Comparison of ENCODE assay signal across 8 cellular contexts in genomic region chr1:156284112-156284511, GRCh38. TPM values are rescaled to one million over a fixed set of nuclear protein-coding genes. Genes with fewer than 3 reads are reported as not detected.
A peak's percentile ranks its signal among the peaks of the same experiment; 100 is the strongest.
DNase-seq lines count a peak whose midpoint lies in the region; ATAC-seq and TF ChIP-seq lines count a peak whose summit lies in the region.

Gene TMEM79, plus strand, starts transcription at chr1:156284325. Its CDS starts 902 bp downstream, at chr1:156285227.

- intact Hi-C loops in mammary epithelial cell (cut with micrococcal nuclease), result loop anchor here (5.0 kb wide), 2 partner anchors 92 to 192 kb away; partner anchors contain the start of gene SLC25A44

- H2AFZ ChIP-seq in ACC112 (ENCODE audit: low read length, unreplicated experiment) (peak within 1 kb of the TSS; percentile 70), mammary epithelial cell (ENCODE audit: low read depth, low read length) (peak within 1 kb of the TSS; percentile 96)

- in situ Hi-C loops in mammary epithelial cell (cut with MboI; ENCODE audit: low sequenced_read_pairs in 2 of 2), result no loop called here

- WGBS in mammary epithelial cell (ENCODE audit: low coverage, missing lambda C conversion rate), result 8% methylated on average over 7 of the region's 7 CpGs

- no peak for ATAC-seq in HG03457 (IDR thresholded peaks at IDR 0.05; ENCODE audit: unreplicated experiment)

- H3K27ac ChIP-seq in ACC112 (ENCODE audit: low read depth, low read length) (peak within 1 kb of the TSS; percentile 76; the same call in 1 of the 2 replicates), HUES48 (ENCODE audit: low read depth, low read length) (peak within 1 kb of the TSS; percentile 98), mammary epithelial cell (ENCODE audit: insufficient read depth, low read depth, low read length) (peak within 1 kb of the TSS; percentile 68), mucosa of rectum (ENCODE audit: low read depth in 2 of 2, low read length in 2 of 2) (peak within 1 kb of the TSS; percentile 65 to 92)

- H3K9me3 ChIP-seq in HUES48 (ENCODE audit: control insufficient read depth, insufficient read depth, low read length) (no peaks in the 10 kb centered on the region), mammary epithelial cell (replicated peaks; ENCODE audit: insufficient read depth, low read length) (no peaks in the 10 kb centered on the region), mucosa of rectum (ENCODE audit: control insufficient read depth in 2 of 2, low read length in 2 of 2) (no peaks in the 10 kb centered on the region)

- H3K79me2 ChIP-seq in ACC112 (ENCODE audit: control insufficient read depth, insufficient read depth, low read length, unreplicated experiment), result peaks cover 43% of the 10 kb centered on the region
- H3K79me2 ChIP-seq in mammary epithelial cell (ENCODE audit: insufficient read depth, low read length), result peaks cover 70% of the 10 kb centered on the region

- H3K4me3 ChIP-seq in ACC112 (ENCODE audit: low read depth, low read length) (peak within 1 kb of the TSS; percentile 89), HUES48 (ENCODE audit: low read depth, low read length) (peak within 1 kb of the TSS; percentile 94), mammary epithelial cell (replicated peaks in 1 of 3; ENCODE audit: insufficient read depth in 1 of 3, low read depth in 2 of 3, low read length in 3 of 3) (peak within 1 kb of the TSS; percentile 59 to 93 (median 86)), mucosa of rectum (ENCODE audit: low read length in 2 of 2) (peak within 1 kb of the TSS; percentile 95 to 99)

- dilution Hi-C loops in mammary epithelial cell (cut with HindIII; ENCODE audit: low sequenced_read_pairs), result no loop called here

- peaks cover 29% of the 10 kb centered on the region for H3K4me1 ChIP-seq in ACC112 (ENCODE audit: control insufficient read depth, insufficient read depth, low read length, unreplicated experiment)
- peaks cover 14% of the 10 kb centered on the region for H3K4me1 ChIP-seq in HUES48 (ENCODE audit: control insufficient read depth, insufficient read depth, low read length)
- peaks cover 38% of the 10 kb centered on the region for H3K4me1 ChIP-seq in mammary epithelial cell (ENCODE audit: insufficient read depth, low read length)
- peaks cover 24 to 29% of the 10 kb centered on the region in 2 donors for H3K4me1 ChIP-seq in mucosa of rectum (ENCODE audit: control insufficient read depth in 2 of 2, insufficient read depth in 2 of 2, low read length in 2 of 2)

- no peaks in the 10 kb centered on the region for H4K20me1 ChIP-seq in mammary epithelial cell (ENCODE audit: insufficient read depth, low read length)

- no peak for TF ChIP-seq CTCF in mammary epithelial cell (conservative IDR thresholded peaks at IDR 0.05 in 1 of 2, IDR thresholded peaks at IDR 0.05 in 1 of 2; ENCODE audit: extremely low read depth in 1 of 2, insufficient read depth in 1 of 2, low read depth in 1 of 2, low read length in 2 of 2)

- H3K27me3 ChIP-seq in ACC112 (ENCODE audit: insufficient read depth, low read length) (no peaks in the 10 kb centered on the region), HUES48 (ENCODE audit: control insufficient read depth, insufficient read depth, low read length) (no peaks in the 10 kb centered on the region), mammary epithelial cell (ENCODE audit: insufficient read depth, low read length) (no peaks in the 10 kb centered on the region), mucosa of rectum (ENCODE audit: control insufficient read depth in 2 of 2, insufficient read depth in 2 of 2, low read length in 2 of 2) (no peaks in the 10 kb centered on the region)

- H3K36me3 ChIP-seq in ACC112 (ENCODE audit: insufficient read depth, low read length) (peaks cover 6% of the 10 kb centered on the region), HUES48 (ENCODE audit: control insufficient read depth, insufficient read depth, low read length) (peaks cover 13% of the 10 kb centered on the region), mammary epithelial cell (ENCODE audit: insufficient read depth, low read length) (peaks cover 12% of the 10 kb centered on the region), mucosa of rectum (ENCODE audit: control insufficient read depth in 2 of 2, insufficient read depth in 2 of 2, low read length in 2 of 2) (peaks cover 0 to 12% of the 10 kb centered on the region in 2 donors)

- DNase-seq in mammary epithelial cell (peak; percentile 74), cortex of kidney (lab: John Stamatoyannopoulos, UW) (no peak), NCI-H2029 (lab: John Stamatoyannopoulos, UW) (no peak), pons (ENCODE audit: low spot score) (no peak)

- no TSS peak for BruUV-seq in mammary epithelial cell (replicated peaks; lab: Mats Ljungman, UMichigan)

- CTCF ChIA-PET in mammary epithelial cell (lab: Charles Lee; ENCODE audit: low non-redundant PET), result interaction anchor here (0.6 kb wide), 1 partner anchor 17 kb away, joined by 11 read pairs; no protein-coding TSS in a partner anchor

- peak within 1 kb of the TSS; percentile 89 for H3K4me2 ChIP-seq in mammary epithelial cell (ENCODE audit: insufficient read depth, low read depth, low read length)

- H3K9ac ChIP-seq in HUES48 (ENCODE audit: low read depth, low read length) (peak within 1 kb of the TSS; percentile 66), mammary epithelial cell (ENCODE audit: insufficient read depth, low read length) (peak within 1 kb of the TSS; percentile 85), mucosa of rectum (ENCODE audit: low read depth in 1 of 2, low read length in 2 of 2) (peak within 1 kb of the TSS; percentile 89 to 90)

RNA-seq across cellular contexts. Expression of gene TMEM79, which starts in this region (rescaled TPM):
- 10 to 100 TPM in 1 of 2 donors, 1 to 10 TPM in 1; 5.0 to 18.4 TPM for total RNA-seq in mammary epithelial cell
- polyA plus RNA-seq in mammary epithelial cell, result 26.2 TPM
- 31.2 TPM for polyA minus RNA-seq in mammary epithelial cell
